ENCODE assay signal across 8 cellular contexts in genomic region chr6:113858067-113858604, GRCh38. TPM values are rescaled to one million over a fixed set of nuclear protein-coding genes. Genes with fewer than 3 reads are reported as not detected.
DNase-seq lines count a peak whose midpoint lies in the region; ATAC-seq and TF ChIP-seq lines count a peak whose summit lies in the region.

No MANE protein-coding gene starts in this region.

- DNase-seq in AG09309 (ENCODE audit: low read depth) (no peak), NCI-H748 (lab: John Stamatoyannopoulos, UW; ENCODE audit: unreplicated experiment) (peak; percentile 77), brain microvascular endothelial cell (peak; percentile 42), iris pigment epithelial cell (ENCODE audit: low read depth) (peak; percentile 55), type B pancreatic cell (ENCODE audit: extremely low spot score, unreplicated experiment) (no peak)
- DNase-seq in stimulated activated naive CD8-positive, alpha-beta T cell treated with anti-CD3 and anti-CD28 coated beads, Interleukin-15, Interleukin-2, amounts not matched to agents 100 U/mL and 50 U/mL, for 24 hours: peak; percentile 27

- in situ Hi-C loops in brain microvascular endothelial cell (cut with HindIII; ENCODE audit: low pct_ligation_motif_present, low sequenced_read_pairs): no loop called here

- peaks cover 2% of the 10 kb centered on the region for H3K27me3 Mint-ChIP-seq in type B pancreatic cell

- H3K4me1 Mint-ChIP-seq in type B pancreatic cell (ENCODE audit: unreplicated experiment): peaks cover 11% of the 10 kb centered on the region

- TF ChIP-seq CTCF in AG09309 (IDR thresholded peaks at IDR 0.05; ENCODE audit: control insufficient read depth, insufficient read depth, low read depth, low read length, missing control alignments) (no peak), brain microvascular endothelial cell (IDR thresholded peaks at IDR 0.05; ENCODE audit: low read depth, low read length, missing control alignments) (no peak), type B pancreatic cell (conservative IDR thresholded peaks at IDR 0.05) (no peak)

- H3K27me3 ChIP-seq in brain microvascular endothelial cell (replicated peaks): no peaks in the 10 kb centered on the region

- no peaks in the 10 kb centered on the region for H3K9me3 Mint-ChIP-seq in type B pancreatic cell

- H3K27ac ChIP-seq in brain microvascular endothelial cell: peak overlapping the region; percentile 99

- peaks cover 26% of the 10 kb centered on the region for H3K36me3 ChIP-seq in brain microvascular endothelial cell (replicated peaks)

- H3K36me3 Mint-ChIP-seq in type B pancreatic cell: peaks cover 19% of the 10 kb centered on the region

- no peak overlapping the region for H3K27ac Mint-ChIP-seq in type B pancreatic cell

- peak overlapping the region; percentile 58 for H3K4me3 ChIP-seq in AG09309 (ENCODE audit: control insufficient read depth, low read depth, low read length)
- peak overlapping the region; percentile 100 for H3K4me3 ChIP-seq in brain microvascular endothelial cell (ENCODE audit: low read depth, low read length)

- ATAC-seq in GM19023 (IDR thresholded peaks at IDR 0.05; ENCODE audit: unreplicated experiment) (peak; percentile 0), GM19397 (IDR thresholded peaks at IDR 0.05; ENCODE audit: unreplicated experiment) (no peak)
- ATAC-seq in stimulated activated naive CD8-positive, alpha-beta T cell treated with anti-CD3 and anti-CD28 coated beads, Interleukin-15, Interleukin-2, amounts not matched to agents 100 U/mL and 50 U/mL, for 24 hours: no peak

- H3K4me3 Mint-ChIP-seq in type B pancreatic cell: no peak overlapping the region

RNA-seq across cellular contexts. Expression of gene MARCKS, which starts 1.0 kb away (rescaled TPM):
- 105 and 236 TPM in 2 replicates for total RNA-seq in type B pancreatic cell (ENCODE audit: low replicate concordance)

Comparison
In these comparisons a context has a peak if more than half of its experiments do, and no peak if none do; other contexts are left out.
1. DNase-seq: peak in NCI-H748 (single experiment), brain microvascular endothelial cell (single experiment), iris pigment epithelial cell (single experiment) and stimulated activated naive CD8-positive, alpha-beta T cell treated with anti-CD3 and anti-CD28 coated beads, Interleukin-15, Interleukin-2, amounts not matched to agents 100 U/mL and 50 U/mL, for 24 hours (single experiment); none in AG09309 (single experiment) and type B pancreatic cell (single experiment).